ENCODE assay signal across 25 cellular contexts in genomic region chr1:180945151-180945550, GRCh38. TPM values are rescaled to one million over a fixed set of nuclear protein-coding genes. Genes with fewer than 3 reads are reported as not detected.
DNase-seq lines count a peak whose midpoint lies in the region; ATAC-seq and TF ChIP-seq lines count a peak whose summit lies in the region.
"Had no signal": no experiment of that assay in that cellular context is flagged by ENCODE, and none has a peak within 500 bp of the region (broad histone marks: within the 10 kb centered on the region; RNA-seq: fewer than 3 reads in every experiment).

No MANE protein-coding gene starts in this region.

- H3K4me2 ChIP-seq in BLaER1 = peak overlapping the region; percentile 84
- H3K4me2 ChIP-seq: A549 had no signal

- H3K4me1 ChIP-seq in BLaER1 (peaks cover 54% of the 10 kb centered on the region), lower lobe of right lung (no peaks in the 10 kb centered on the region)
- H3K4me1 ChIP-seq: A549 had no signal

- H3K9ac ChIP-seq in BLaER1 = no peak overlapping the region
- H3K9ac ChIP-seq: GM23248 had no signal

- 0 out of 2 replicates have a peak, but pooled peaks have one; percentile 15 for TF ChIP-seq CTCF in HFFc6 (IDR thresholded peaks at IDR 0.05)
- no peak for TF ChIP-seq CTCF in chondrocyte (IDR thresholded peaks at IDR 0.05)
- TF ChIP-seq CTCF in lower lobe of right lung (IDR thresholded peaks at IDR 0.05) = no peak
- TF ChIP-seq CTCF in progenitor cell of endocrine pancreas (IDR thresholded peaks at IDR 0.05; ENCODE audit: unreplicated experiment) = no peak

- intact Hi-C loops in lower lobe of right lung (cut with DNase I) = no loop called here

- DNase-seq in COR-L47 (lab: John Stamatoyannopoulos, UW) (peak; percentile 73), HFFc6 (no peak), chondrocyte (ENCODE audit: low spot score) (peak; percentile 86), lower lobe of right lung (no peak), progenitor cell of endocrine pancreas (ENCODE audit: low spot score, unreplicated experiment) (no peak)
- no peak for DNase-seq in stimulated activated naive CD4-positive, alpha-beta T cell treated with Interleukin-2 at 50 U/mL for 16 hours (lab: John Stamatoyannopoulos, UW)
- DNase-seq: AML-193; Calu3; CD8-positive, alpha-beta memory T cell; DMS79 treated with DMSO at 0.1 percent for 48 hours; GM23248; HCEC 1CT; KBM-7; NCI-H1048; NCI-H2029; NCI-H446 treated with DMSO at 0.1 percent for 48 hours; NCI-H82; RPMI8226; SHP77; T-cell had no signal

- H3K27me3 Mint-ChIP-seq in HFFc6 (ENCODE audit: insufficient read depth) (no peaks in the 10 kb centered on the region; the same call in none of the 2 replicates), chondrocyte (ENCODE audit: low read depth) (no peaks in the 10 kb centered on the region), progenitor cell of endocrine pancreas (no peaks in the 10 kb centered on the region)
- H3K27me3 Mint-ChIP-seq: T-cell had no signal

- H3K4me3 ChIP-seq in BLaER1 (no peak overlapping the region), lower lobe of right lung (no peak overlapping the region)
- H3K4me3 ChIP-seq: A549, GM23248 had no signal

- no peak for ATAC-seq in lower lobe of right lung
- no peak for ATAC-seq in HG02571 (IDR thresholded peaks at IDR 0.05; ENCODE audit: unreplicated experiment)
- ATAC-seq: A549, T-cell had no signal

- H3K27me3 ChIP-seq in BLaER1 (no peaks in the 10 kb centered on the region), lower lobe of right lung (ENCODE audit: low read depth) (no peaks in the 10 kb centered on the region)

- H3K4me3 Mint-ChIP-seq in HFFc6 (no peak overlapping the region), chondrocyte (ENCODE audit: unreplicated experiment) (no peak overlapping the region), progenitor cell of endocrine pancreas (ENCODE audit: low read depth) (no peak overlapping the region)
- H3K4me3 Mint-ChIP-seq: CD8-positive, alpha-beta memory T cell; T-cell had no signal

- H3K9me3 Mint-ChIP-seq in HFFc6 = peaks cover 29% of the 10 kb centered on the region
- peaks cover 3% of the 10 kb centered on the region for H3K9me3 Mint-ChIP-seq in chondrocyte (ENCODE audit: low read depth)
- no peaks in the 10 kb centered on the region for H3K9me3 Mint-ChIP-seq in progenitor cell of endocrine pancreas (ENCODE audit: low read depth)

- H3K4me1 Mint-ChIP-seq in HFFc6 (ENCODE audit: low read depth) (no peaks in the 10 kb centered on the region), chondrocyte (ENCODE audit: low read depth) (peaks cover 4% of the 10 kb centered on the region), progenitor cell of endocrine pancreas (ENCODE audit: low read depth) (no peaks in the 10 kb centered on the region)
- H3K4me1 Mint-ChIP-seq: CD8-positive, alpha-beta memory T cell; T-cell had no signal

- H3K27ac ChIP-seq in BLaER1 = peak overlapping the region; percentile 61
- no peak overlapping the region for H3K27ac ChIP-seq in lower lobe of right lung
- H3K27ac ChIP-seq: A549, C4-2B, GM23248, HL-60 had no signal

- H3K9me3 ChIP-seq in BLaER1 (peaks cover 19% of the 10 kb centered on the region), lower lobe of right lung (no peaks in the 10 kb centered on the region)

- H3K36me3 ChIP-seq in BLaER1 (peaks cover 25% of the 10 kb centered on the region), lower lobe of right lung (peaks cover 39% of the 10 kb centered on the region)

- H3K27ac Mint-ChIP-seq in HFFc6 = no peak overlapping the region
- H3K27ac Mint-ChIP-seq in chondrocyte (ENCODE audit: unreplicated experiment) = no peak overlapping the region
- no peak overlapping the region for H3K27ac Mint-ChIP-seq in progenitor cell of endocrine pancreas
- H3K27ac Mint-ChIP-seq: T-cell had no signal

- no peaks in the 10 kb centered on the region for H4K20me1 ChIP-seq in BLaER1

- H3K36me3 Mint-ChIP-seq in HFFc6 (ENCODE audit: low read depth) (peaks cover 53% of the 10 kb centered on the region), chondrocyte (ENCODE audit: low read depth) (peaks cover 18% of the 10 kb centered on the region), progenitor cell of endocrine pancreas (ENCODE audit: insufficient read depth) (peaks cover 8% of the 10 kb centered on the region)

RNA-seq across cellular contexts. Expression of gene KIAA1614, which starts 32.5 kb away (rescaled TPM):
- 1 to 10 TPM; 2.9 to 4.7 (median 3.9) TPM for total RNA-seq in HFFc6 (2021; fragmentation: NEBNext Ultra II Directional; extraction: Animal tissue kit (Norgen Biotek cat#: 25700))
- total RNA-seq in chondrocyte = 5.3 to 8.4 TPM (median 8.2 TPM) in 3 replicates
- 4.1 TPM for total RNA-seq in lower lobe of right lung
- total RNA-seq in progenitor cell of endocrine pancreas = 2.1 and 2.5 TPM in 2 replicates

Comparison
In these comparisons a context has a peak if more than half of its experiments do, and no peak if none do; other contexts are left out.
1. DNase-seq: peak in COR-L47 (single experiment) and chondrocyte (single experiment); none in HFFc6 (single experiment), lower lobe of right lung (single experiment), stimulated activated naive CD4-positive, alpha-beta T cell treated with Interleukin-2 at 50 U/mL for 16 hours (single experiment) and progenitor cell of endocrine pancreas (single experiment).